ENCODE assay signal across 16 cellular contexts in genomic region chr1:22654692-22655091, GRCh38. TPM values are rescaled to one million over a fixed set of nuclear protein-coding genes. Genes with fewer than 3 reads are reported as not detected.
A peak's percentile ranks its signal among the peaks of the same experiment; 100 is the strongest.
DNase-seq lines count a peak whose midpoint lies in the region; ATAC-seq, FAIRE-seq and TF ChIP-seq lines count a peak whose summit lies in the region.
"Had no signal": no experiment of that assay in that cellular context is flagged by ENCODE, and none has a peak within 500 bp of the region (broad histone marks: within the 10 kb centered on the region; RNA-seq: fewer than 3 reads in every experiment).

No MANE protein-coding gene starts in this region.

- H3K4me1 ChIP-seq in left ventricle myocardium inferior (no peaks in the 10 kb centered on the region), right atrium auricular region (no peaks in the 10 kb centered on the region), right lobe of liver (no peaks in the 10 kb centered on the region)
- H3K4me1 ChIP-seq: pancreas had no signal

- H3K27me3 ChIP-seq in left ventricle myocardium inferior (ENCODE audit: low read depth), result peaks cover 71% of the 10 kb centered on the region
- H3K27me3 ChIP-seq in right atrium auricular region, result no peaks in the 10 kb centered on the region
- H3K27me3 ChIP-seq in bronchial epithelial cell (ENCODE audit: control insufficient read depth, insufficient read depth, low read length), result peaks cover 7% of the 10 kb centered on the region
- no peaks in the 10 kb centered on the region for H3K27me3 ChIP-seq in right lobe of liver
- H3K27me3 ChIP-seq: pancreas had no signal

- H3K27ac ChIP-seq in left ventricle myocardium inferior (replicated peaks) (peak overlapping the region; percentile 55), right atrium auricular region (no peak overlapping the region), right lobe of liver (no peak overlapping the region)
- H3K27ac ChIP-seq: pancreas had no signal

- H3K36me3 ChIP-seq in left ventricle myocardium inferior (no peaks in the 10 kb centered on the region), right atrium auricular region (no peaks in the 10 kb centered on the region), bronchial epithelial cell (ENCODE audit: control insufficient read depth, insufficient read depth, low read length) (no peaks in the 10 kb centered on the region), right lobe of liver (no peaks in the 10 kb centered on the region)
- H3K36me3 ChIP-seq: pancreas had no signal

- TF ChIP-seq CTCF in left ventricle myocardium inferior (IDR thresholded peaks at IDR 0.05; ENCODE audit: borderline replicate concordance), result no peak
- TF ChIP-seq CTCF in right atrium auricular region (IDR thresholded peaks at IDR 0.05), result no peak
- no peak for TF ChIP-seq CTCF in bronchial epithelial cell (IDR thresholded peaks at IDR 0.05; ENCODE audit: insufficient read depth, low read length, severe bottlenecking)
- no peak for TF ChIP-seq CTCF in right lobe of liver (IDR thresholded peaks at IDR 0.05)

- TF ChIP-seq POLR2A in right lobe of liver (IDR thresholded peaks at IDR 0.05), result no peak

- WGBS in right lobe of liver (ENCODE audit: insufficient coverage, low coverage, low lambda C conversion rate, missing lambda C conversion rate), result 33% methylated on average over 4 of the region's 5 CpGs

- DNase-seq in left ventricle myocardium inferior (no peak), right atrium auricular region (ENCODE audit: low spot score) (no peak), bronchial epithelial cell (ENCODE audit: low read depth) (no peak), right lobe of liver (no peak), ecto neural progenitor cell (ENCODE audit: low spot score) (no peak)
- DNase-seq: activated naive CD4-positive, alpha-beta T cell treated with anti-CD3 and anti-CD28 coated beads for 36 hours; NCI-H1436; pancreas; Right ventricle myocardium superior; stimulated activated CD4-positive, alpha-beta T cell treated with anti-CD3 and anti-CD28 coated beads, Interleukin-2, amount 100 ng/mL, for 24 hours had no signal

- H3K9me3 ChIP-seq in left ventricle myocardium inferior (replicated peaks) (no peaks in the 10 kb centered on the region), right atrium auricular region (no peaks in the 10 kb centered on the region), right lobe of liver (no peaks in the 10 kb centered on the region)
- H3K9me3 ChIP-seq: pancreas had no signal

- intact Hi-C loops in left ventricle myocardium inferior (cut with micrococcal nuclease), result no loop called here
- intact Hi-C loops in right lobe of liver (cut with DNase I), result no loop called here

- FAIRE-seq in bronchial epithelial cell (lab: Jason Lieb, UNC), result peak; percentile 60
- FAIRE-seq: pancreas, TTC549 had no signal

- H3K4me3 ChIP-seq in left ventricle myocardium inferior, result peak overlapping the region; percentile 51
- peak overlapping the region in 1 of 2 donors; percentile 34 for H3K4me3 ChIP-seq in right atrium auricular region
- no peak overlapping the region for H3K4me3 ChIP-seq in bronchial epithelial cell (ENCODE audit: low read depth, low read length)
- peak overlapping the region in 2 of 3 donors; percentile 2 to 32 for H3K4me3 ChIP-seq in right lobe of liver

- ATAC-seq in right lobe of liver (no peak), GM19467 (IDR thresholded peaks at IDR 0.05; ENCODE audit: unreplicated experiment) (no peak), GM18511 (IDR thresholded peaks at IDR 0.05; ENCODE audit: unreplicated experiment) (no peak), HG02870 (IDR thresholded peaks at IDR 0.05; ENCODE audit: unreplicated experiment) (no peak)
- ATAC-seq: pancreas had no signal

RNA-seq across cellular contexts. Expression of gene C1QB, which starts 1.7 kb away (rescaled TPM):
- total RNA-seq in left ventricle myocardium inferior (96.2 TPM), right atrium auricular region (100 to 1,000 TPM in 1 of 2 donors, 10 to 100 TPM in 1; 82.5 to 262 TPM), bronchial epithelial cell (not detected in 2 replicates), right lobe of liver (100 to 1,000 TPM in 4 of 6 experiments, 10 to 100 TPM in 2; 69.8 to 330 (median 152) TPM)
- total RNA-seq: activated naive CD4-positive, alpha-beta T cell treated with anti-CD3 and anti-CD28 coated beads for 36 hours; B cell; Daoy had no signal

RNA-seq across cellular contexts. Expression of gene C1QC, which starts 11.3 kb away (rescaled TPM):
- total RNA-seq in left ventricle myocardium inferior (76.6 TPM), right atrium auricular region (100 to 1,000 TPM in 1 of 2 donors, 10 to 100 TPM in 1; 31.4 to 126 TPM), bronchial epithelial cell (not detected in 2 replicates), right lobe of liver (100 to 1,000 TPM in 2 of 6 experiments, 10 to 100 TPM in 4; 63.3 to 305 (median 71.9) TPM)
- total RNA-seq: activated naive CD4-positive, alpha-beta T cell treated with anti-CD3 and anti-CD28 coated beads for 36 hours; B cell; Daoy had no signal

RNA-seq across cellular contexts. Expression of gene C1QA, which starts 18.3 kb away (rescaled TPM):
- 70.1 TPM for total RNA-seq in left ventricle myocardium inferior
- total RNA-seq in right atrium auricular region, result 100 to 1,000 TPM in 1 of 2 donors, 10 to 100 TPM in 1; 37.9 to 107 TPM
- not detected in 2 replicates for total RNA-seq in bronchial epithelial cell
- total RNA-seq in right lobe of liver, result 100 to 1,000 TPM in 2 of 6 experiments, 10 to 100 TPM in 4; 66.3 to 227 (median 75.0) TPM
- total RNA-seq: activated naive CD4-positive, alpha-beta T cell treated with anti-CD3 and anti-CD28 coated beads for 36 hours; B cell; Daoy had no signal

RNA-seq across cellular contexts. Expression of gene EPHB2, which starts 55.9 kb away (rescaled TPM):
- total RNA-seq in left ventricle myocardium inferior, result 2.0 TPM
- total RNA-seq in right atrium auricular region, result 1 to 10 TPM; 1.8 to 2.6 TPM
- total RNA-seq in bronchial epithelial cell, result 10.0 and 16.4 TPM in 2 replicates
- 1 to 10 TPM in 2 of 6 experiments, under 1 TPM in 4; 0.24 to 1.8 (median 0.62) TPM for total RNA-seq in right lobe of liver
- total RNA-seq: activated naive CD4-positive, alpha-beta T cell treated with anti-CD3 and anti-CD28 coated beads for 36 hours had no signal

Comparison
In these comparisons a context has a peak if more than half of its experiments do, and no peak if none do; other contexts are left out.
1. RNA of gene C1QB, which starts 1.7 kb away (total RNA-seq): 82.5 to 262 TPM in right atrium auricular region, 69.8 to 330 TPM in right lobe of liver and 96.2 TPM in left ventricle myocardium inferior (single experiment); not detected in bronchial epithelial cell; every median in the first group is over 10 times any median in the second.
2. RNA of gene C1QC, which starts 11.3 kb away (total RNA-seq): 31.4 to 126 TPM in right atrium auricular region, 76.6 TPM in left ventricle myocardium inferior (single experiment) and 63.3 to 305 TPM in right lobe of liver; not detected in bronchial epithelial cell; every median in the first group is over 10 times any median in the second.
3. RNA of gene C1QA, which starts 18.3 kb away (total RNA-seq): 37.9 to 107 TPM in right atrium auricular region, 66.3 to 227 TPM in right lobe of liver and 70.1 TPM in left ventricle myocardium inferior (single experiment); not detected in bronchial epithelial cell; every median in the first group is over 10 times any median in the second.